ENCODE assay signal across 4 cellular contexts in the genomic region with DNA sequence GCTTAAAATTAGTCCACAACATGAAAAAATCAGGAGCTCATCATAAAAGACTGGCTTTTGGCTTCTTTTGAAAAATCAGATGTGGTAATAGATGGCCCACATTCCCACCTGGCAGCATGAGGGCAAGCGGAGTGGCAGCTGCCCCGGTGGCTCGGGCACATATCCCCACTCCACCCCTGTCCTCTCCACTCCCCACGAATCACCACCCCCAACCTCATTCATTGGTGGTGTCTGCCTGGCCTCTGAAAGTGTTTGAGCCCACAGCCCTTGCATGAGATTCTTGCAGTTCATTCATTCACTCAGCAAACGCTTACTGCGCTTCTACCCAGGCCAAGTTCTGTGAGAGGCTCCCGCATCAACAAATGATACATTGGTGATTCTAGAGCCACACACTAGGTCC. TPM values are rescaled to one million over a fixed set of nuclear protein-coding genes. Genes with fewer than 3 reads are reported as not detected.
DNase-seq lines count a peak whose midpoint lies in the region; ATAC-seq and FAIRE-seq lines count a peak whose summit lies in the region.
"Not testable (repeated sequence)": the region's sequence is repeated elsewhere in the genome, so short reads cannot be mapped to it uniquely, and the experiment has no call there.

No MANE protein-coding gene starts in this region.

- peaks cover 11% of the 10 kb centered on the region for H3K27me3 Mint-ChIP-seq in activated naive CD8-positive, alpha-beta T cell treated with anti-CD3 and anti-CD28 coated beads, Interleukin-2, amount 10 ng/mL, durations not matched to agents 7 days and 5 days

- not testable (repeated sequence) for DNase-seq in HTR-8/SVneo (ENCODE audit: insufficient read length, low spot score)
- peak; percentile 1 for DNase-seq in activated naive CD8-positive, alpha-beta T cell treated with anti-CD3 and anti-CD28 coated beads, Interleukin-2, amount 10 ng/mL, durations not matched to agents 7 days and 5 days
- DNase-seq in left lobe of liver (ENCODE audit: low spot score) (peak; percentile 15), mesenteric fat pad (ENCODE audit: low spot score) (peak; percentile 55)

- POLR2A ChIA-PET in activated naive CD8-positive, alpha-beta T cell treated with anti-CD3 and anti-CD28 coated beads, Interleukin-2, amount 10 ng/mL, durations not matched to agents 7 days and 5 days (lab: Charles Lee), result not testable (repeated sequence)

- not testable (repeated sequence) for H3K27ac Mint-ChIP-seq in activated naive CD8-positive, alpha-beta T cell treated with anti-CD3 and anti-CD28 coated beads, Interleukin-2, amount 10 ng/mL, durations not matched to agents 7 days and 5 days

- not testable (repeated sequence) for H3K36me3 Mint-ChIP-seq in activated naive CD8-positive, alpha-beta T cell treated with anti-CD3 and anti-CD28 coated beads, Interleukin-2, amount 10 ng/mL, durations not matched to agents 7 days and 5 days

- ATAC-seq in activated naive CD8-positive, alpha-beta T cell treated with anti-CD3 and anti-CD28 coated beads, Interleukin-2, amount 10 ng/mL, durations not matched to agents 7 days and 5 days (ENCODE audit: low read depth); left lobe of liver: not testable (repeated sequence)

- H3K4me1 Mint-ChIP-seq in activated naive CD8-positive, alpha-beta T cell treated with anti-CD3 and anti-CD28 coated beads, Interleukin-2, amount 10 ng/mL, durations not matched to agents 7 days and 5 days, result not testable (repeated sequence)

- peak; percentile 55 for FAIRE-seq in HTR-8/SVneo (lab: Jason Lieb, UNC)

- not testable (repeated sequence) for H3K9me3 Mint-ChIP-seq in activated naive CD8-positive, alpha-beta T cell treated with anti-CD3 and anti-CD28 coated beads, Interleukin-2, amount 10 ng/mL, durations not matched to agents 7 days and 5 days

- H3K4me3 Mint-ChIP-seq in activated naive CD8-positive, alpha-beta T cell treated with anti-CD3 and anti-CD28 coated beads, Interleukin-2, amount 10 ng/mL, durations not matched to agents 7 days and 5 days, result not testable (repeated sequence)

RNA-seq across cellular contexts. Expression of a gene that starts 29.8 kb away (rescaled TPM):
- 100 to 1,000 TPM; 138 to 148 TPM for total RNA-seq in activated naive CD8-positive, alpha-beta T cell treated with anti-CD3 and anti-CD28 coated beads, Interleukin-2, amount 10 ng/mL, durations not matched to agents 7 days and 5 days
- total RNA-seq in left lobe of liver (9.6 TPM), mesenteric fat pad (37.9 TPM)
